10 cellular contexts compared by ENCODE assay signal in the genomic region with DNA sequence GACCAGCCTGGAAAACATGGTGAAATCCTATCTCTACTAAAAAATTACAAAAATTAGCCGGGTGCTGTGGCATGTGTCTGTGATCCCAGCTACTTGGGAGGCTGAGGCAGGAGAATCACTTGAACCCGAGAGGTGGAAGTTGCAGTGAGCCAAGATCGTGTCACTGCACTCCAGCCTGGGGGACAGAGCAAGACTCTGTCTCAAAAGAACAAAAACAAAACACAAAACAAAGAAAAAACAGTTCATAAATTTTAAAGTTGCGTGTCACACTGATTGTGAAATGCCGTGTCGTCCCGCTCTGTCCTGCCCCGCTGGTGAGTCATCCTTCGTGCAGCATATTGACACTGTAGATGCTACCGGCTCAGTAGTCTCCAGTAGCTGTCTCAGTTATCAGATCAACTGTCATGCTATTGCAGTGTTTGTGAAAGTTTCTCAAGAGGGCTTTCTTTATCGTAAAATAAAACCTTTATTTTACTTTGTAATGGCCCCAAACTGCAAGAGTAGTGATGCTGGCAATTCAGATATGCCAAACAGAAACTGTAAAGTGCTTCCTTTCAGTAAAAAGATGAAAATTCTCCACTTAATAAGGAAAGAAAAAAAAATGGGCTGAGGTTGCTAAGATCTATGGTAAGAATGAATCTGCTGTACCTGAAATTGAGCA. TPM values are rescaled to one million over a fixed set of nuclear protein-coding genes. Genes with fewer than 3 reads are reported as not detected.
DNase-seq lines count a peak whose midpoint lies in the region; ATAC-seq, FAIRE-seq and TF ChIP-seq lines count a peak whose summit lies in the region.
"Had no signal": no experiment of that assay in that cellular context is flagged by ENCODE, and none has a peak within 500 bp of the region (broad histone marks: within the 10 kb centered on the region; RNA-seq: fewer than 3 reads in every experiment).

No MANE protein-coding gene starts in this region.

- peak overlapping the region; percentile 38 to 67 for H3K27ac ChIP-seq in breast epithelium

- H3K27ac Mint-ChIP-seq in mesothelial cell of epicardium, result peak overlapping the region; percentile 83
- H3K27ac Mint-ChIP-seq: T-helper 1 cell treated with Interleukin-12 subunit alpha and Interleukin-12 subunit beta and Interleukin-4 antibody, amounts not matched to agents 30 μg/mL and 1 μg/mL, for 36 hours had no signal

- intact Hi-C loops in breast epithelium (cut with DNase I; ENCODE audit: low total_unique reads), result no loop called here

- H3K27me3 ChIP-seq in breast epithelium, result peaks cover 0 to 24% of the 10 kb centered on the region in 2 donors

- ATAC-seq in HG02970 (IDR thresholded peaks at IDR 0.05; ENCODE audit: low FRiP score, unreplicated experiment) (no peak), GM18861 (IDR thresholded peaks at IDR 0.05; ENCODE audit: unreplicated experiment) (no peak)

- no peaks in the 10 kb centered on the region for H3K4me1 ChIP-seq in breast epithelium

- no peak overlapping the region for H3K4me3 ChIP-seq in breast epithelium

- FAIRE-seq in GM19239 (lab: Jason Lieb, UNC), result no peak

- peaks cover 14% of the 10 kb centered on the region for H3K27me3 Mint-ChIP-seq in mesothelial cell of epicardium (ENCODE audit: low read depth)

- DNase-seq in ELR (ENCODE audit: low read depth) (peak; percentile 72), MV-4-11 (lab: John Stamatoyannopoulos, UW) (peak; percentile 96), breast epithelium (ENCODE audit: low spot score in 2 of 2) (peak; percentile 65 to 72), mesothelial cell of epicardium (ENCODE audit: low spot score in 2 of 2, unreplicated experiment in 2 of 2) (no peak), NCI-H526 treated with DMSO at 0.1 percent for 48 hours (lab: John Stamatoyannopoulos, UW) (no peak), GM19239 (ENCODE audit: insufficient read length, low spot score) (no peak)

- H3K9me3 ChIP-seq in breast epithelium, result no peaks in the 10 kb centered on the region

- no peak overlapping the region for H3K4me3 Mint-ChIP-seq in mesothelial cell of epicardium
- H3K4me3 Mint-ChIP-seq: T-helper 1 cell treated with Interleukin-12 subunit alpha and Interleukin-12 subunit beta and Interleukin-4 antibody, amounts not matched to agents 30 μg/mL and 1 μg/mL, for 36 hours had no signal

- H3K36me3 Mint-ChIP-seq in mesothelial cell of epicardium, result no peaks in the 10 kb centered on the region

- no peaks in the 10 kb centered on the region for H3K36me3 ChIP-seq in breast epithelium

- peaks cover 16% of the 10 kb centered on the region for H3K4me1 Mint-ChIP-seq in mesothelial cell of epicardium

- TF ChIP-seq CTCF in breast epithelium (IDR thresholded peaks at IDR 0.05) (no peak), mesothelial cell of epicardium (IDR thresholded peaks at IDR 0.05; ENCODE audit: unreplicated experiment) (no peak)

- TF ChIP-seq POLR2A in breast epithelium (IDR thresholded peaks at IDR 0.05), result no peak

- H3K9me3 Mint-ChIP-seq in mesothelial cell of epicardium, result no peaks in the 10 kb centered on the region
- H3K9me3 Mint-ChIP-seq: T-helper 1 cell treated with Interleukin-12 subunit alpha and Interleukin-12 subunit beta and Interleukin-4 antibody, amounts not matched to agents 30 μg/mL and 1 μg/mL, for 36 hours had no signal

RNA-seq across cellular contexts. Expression of gene IGFL1, which starts 36.4 kb away (rescaled TPM):
- total RNA-seq in breast epithelium (not detected), mesothelial cell of epicardium (0.29 TPM in 1 of 3 replicates, not detected in the others)
- total RNA-seq: glomerular endothelial cell had no signal

RNA-seq across cellular contexts. Expression of gene IGFL2, which starts 45.1 kb away (rescaled TPM):
- total RNA-seq in breast epithelium (not detected), mesothelial cell of epicardium (2.0 to 3.7 TPM (median 3.7 TPM) in 3 replicates)
- total RNA-seq: glomerular endothelial cell had no signal

Comparison
In these comparisons a context has a peak if more than half of its experiments do, and no peak if none do; other contexts are left out.
1. DNase-seq: peak in ELR (single experiment), MV-4-11 (single experiment) and breast epithelium (2 of 2); none in mesothelial cell of epicardium (0 of 2), NCI-H526 treated with DMSO at 0.1 percent for 48 hours (single experiment) and GM19239 (single experiment).